Comparison of ENCODE assay signal across 17 cellular contexts in genomic region chr1:59232209-59232608, GRCh38.
A peak's percentile ranks its signal among the peaks of the same experiment; 100 is the strongest.
DNase-seq lines count a peak whose midpoint lies in the region; ATAC-seq and TF ChIP-seq lines count a peak whose summit lies in the region.
"Had no signal": no experiment of that assay in that cellular context is flagged by ENCODE, and none has a peak within 500 bp of the region (broad histone marks: within the 10 kb centered on the region; RNA-seq: fewer than 3 reads in every experiment).

No MANE protein-coding gene starts in this region.

- H3K36me3 ChIP-seq in adrenal gland (replicated peaks in 1 of 2), result no peaks in the 10 kb centered on the region
- H3K36me3 ChIP-seq in spleen, result no peaks in the 10 kb centered on the region
- H3K36me3 ChIP-seq: Peyer's patch, uterus had no signal

- DNase-seq in LNCaP clone FGC (ENCODE audit: low read depth), result peak; percentile 63
- DNase-seq in NCI-H2081 treated with DMSO at 0.1 percent for 48 hours (lab: John Stamatoyannopoulos, UW), result peak; percentile 78
- peak; percentile 47 to 85 (median 70) for DNase-seq in adrenal gland
- DNase-seq in mesothelial cell of epicardium (ENCODE audit: low spot score in 2 of 2, unreplicated experiment in 2 of 2), result peak; percentile 27 to 67
- DNase-seq in activated CD8-positive, alpha-beta memory T cell treated with anti-CD3 and anti-CD28 coated beads for 24 hours, result no peak
- no peak for DNase-seq in spleen
- no peak for DNase-seq in T-cell
- DNase-seq: activated B cell treated with CpG ODN at 0.5 μM for 24 hours; activated naive CD4-positive, alpha-beta T cell treated with Interleukin-2 at 50 U/mL for 16 hours; Calu3; effector CD4-positive, alpha-beta T cell; NCI-H524; Peyer's patch; stimulated activated naive B cell treated with anti-CD40 and anti-IgM and Interleukin-4, amounts not matched to agents 10 μg/mL and 1 μg/mL and 100 μg/mL, for 72 hours; uterus had no signal

- H3K9me3 ChIP-seq in adrenal gland (replicated peaks in 1 of 3) (no peaks in the 10 kb centered on the region), spleen (no peaks in the 10 kb centered on the region)
- H3K9me3 ChIP-seq: Peyer's patch, uterus had no signal

- H3K4me3 ChIP-seq in LNCaP clone FGC (ENCODE audit: low read depth, low read length) (no peak overlapping the region), adrenal gland (no peak overlapping the region), spleen (no peak overlapping the region)
- H3K4me3 ChIP-seq: Peyer's patch, uterus had no signal

- POLR2A ChIA-PET in T-cell (lab: Charles Lee), result no interaction called here

- H3K9me3 Mint-ChIP-seq in mesothelial cell of epicardium, result no peaks in the 10 kb centered on the region
- H3K9me3 Mint-ChIP-seq in T-cell, result no peaks in the 10 kb centered on the region
- H3K9me3 Mint-ChIP-seq: activated B cell treated with CpG ODN at 0.5 μM for 24 hours had no signal

- H3K36me3 Mint-ChIP-seq in mesothelial cell of epicardium, result no peaks in the 10 kb centered on the region
- no peaks in the 10 kb centered on the region for H3K36me3 Mint-ChIP-seq in T-cell

- H3K4me1 ChIP-seq in adrenal gland (replicated peaks in 1 of 2) (peaks cover 25 to 33% of the 10 kb centered on the region in 2 donors), spleen (no peaks in the 10 kb centered on the region)
- H3K4me1 ChIP-seq: Peyer's patch, uterus had no signal

- H3K27me3 ChIP-seq in adrenal gland (no peaks in the 10 kb centered on the region), spleen (replicated peaks in 1 of 7) (no peaks in the 10 kb centered on the region)
- H3K27me3 ChIP-seq: Peyer's patch, uterus had no signal

- intact Hi-C loops in adrenal gland (cut with DNase I), result no loop called here
- intact Hi-C loops in spleen (cut with DNase I; ENCODE audit: low total_unique reads), result no loop called here

- H3K27me3 Mint-ChIP-seq in mesothelial cell of epicardium (ENCODE audit: low read depth), result no peaks in the 10 kb centered on the region
- H3K27me3 Mint-ChIP-seq in T-cell, result peaks cover 0 to 5% of the 10 kb centered on the region in 2 donors
- H3K27me3 Mint-ChIP-seq: activated B cell treated with CpG ODN at 0.5 μM for 24 hours; stimulated activated naive B cell treated with anti-CD40 and anti-IgM and Interleukin-4, amounts not matched to agents 10 μg/mL and 1 μg/mL and 100 μg/mL, for 72 hours had no signal

- H3K4me1 Mint-ChIP-seq in mesothelial cell of epicardium, result peaks cover 42% of the 10 kb centered on the region
- no peaks in the 10 kb centered on the region for H3K4me1 Mint-ChIP-seq in T-cell
- H3K4me1 Mint-ChIP-seq: activated B cell treated with CpG ODN at 0.5 μM for 24 hours had no signal

- ATAC-seq in GM19395 (IDR thresholded peaks at IDR 0.05; ENCODE audit: unreplicated experiment), result no peak
- no peak for ATAC-seq in T-cell (replicated peaks in 1 of 4)
- ATAC-seq: stimulated activated naive B cell treated with anti-CD40 and anti-IgM and Interleukin-4, amounts not matched to agents 10 μg/mL and 1 μg/mL and 100 μg/mL, for 72 hours had no signal

- no peak overlapping the region for H3K27ac ChIP-seq in adrenal gland
- no peak overlapping the region for H3K27ac ChIP-seq in spleen
- H3K27ac ChIP-seq: HL-60, Peyer's patch, uterus had no signal

- TF ChIP-seq POLR2A in adrenal gland (IDR thresholded peaks at IDR 0.05) (no peak), spleen (IDR thresholded peaks at IDR 0.05) (no peak)

- TF ChIP-seq CTCF in LNCaP clone FGC (IDR thresholded peaks at IDR 0.05; ENCODE audit: control insufficient read depth, extremely low read depth, insufficient read depth) (no peak), adrenal gland (IDR thresholded peaks at IDR 0.05) (no peak), mesothelial cell of epicardium (IDR thresholded peaks at IDR 0.05; ENCODE audit: unreplicated experiment) (no peak), spleen (IDR thresholded peaks at IDR 0.05 in 8 of 11, conservative IDR thresholded peaks at IDR 0.05 in 3 of 11) (no peak)

- 56 to 79% (median 60%) methylated on average over 6 of the region's 6 CpGs for WGBS in adrenal gland, 4 donors
- 88 to 94% (median 89%) methylated on average over 6 of the region's 6 CpGs for WGBS in spleen, 5 donors

- peak overlapping the region; percentile 71 for H3K27ac Mint-ChIP-seq in mesothelial cell of epicardium
- H3K27ac Mint-ChIP-seq in T-cell, result no peak overlapping the region
- H3K27ac Mint-ChIP-seq: activated B cell treated with CpG ODN at 0.5 μM for 24 hours; stimulated activated naive B cell treated with anti-CD40 and anti-IgM and Interleukin-4, amounts not matched to agents 10 μg/mL and 1 μg/mL and 100 μg/mL, for 72 hours had no signal

- H3K4me3 Mint-ChIP-seq in mesothelial cell of epicardium, result no peak overlapping the region
- H3K4me3 Mint-ChIP-seq in T-cell, result no peak overlapping the region
- H3K4me3 Mint-ChIP-seq: activated B cell treated with CpG ODN at 0.5 μM for 24 hours; stimulated activated naive B cell treated with anti-CD40 and anti-IgM and Interleukin-4, amounts not matched to agents 10 μg/mL and 1 μg/mL and 100 μg/mL, for 72 hours had no signal

- CTCF ChIA-PET in T-cell (lab: Charles Lee), result no interaction called here

Comparison
In these comparisons a context has a peak if more than half of its experiments do, and no peak if none do; other contexts are left out.
1. DNase-seq: peak in LNCaP clone FGC (single experiment), NCI-H2081 treated with DMSO at 0.1 percent for 48 hours (single experiment), adrenal gland (7 of 7) and mesothelial cell of epicardium (2 of 2); none in activated CD8-positive, alpha-beta memory T cell treated with anti-CD3 and anti-CD28 coated beads for 24 hours (single experiment), spleen (single experiment) and T-cell (0 of 34).